ENCODE assay signal across 12 cellular contexts in genomic region chr1:9313576-9313975, GRCh38.
"Had no signal": no experiment of that assay in that cellular context is flagged by ENCODE, and none has a peak within 500 bp of the region (broad histone marks: within the 10 kb centered on the region; RNA-seq: fewer than 3 reads in every experiment).

No MANE protein-coding gene starts in this region.

- H3K9me3 ChIP-seq: neutrophil had no signal

- ATAC-seq: activated CD8-positive, alpha-beta memory T cell treated with anti-CD3 and anti-CD28 coated beads, Interleukin-2, amount 10 ng/mL, durations not matched to agents 7 days and 5 days; activated T-cell treated with anti-CD3 and anti-CD28 coated beads, Interleukin-2, amount 50 U/mL, for 4 hours; right cardiac atrium; stimulated activated effector memory CD8-positive, alpha-beta T cell treated with anti-CD3 and anti-CD28 coated beads, Interleukin-12 subunit alpha, Interleukin-12 subunit beta, amount 100 ng/mL, for 72 hours; T-helper 17 cell had no signal

- H3K27ac Mint-ChIP-seq: activated CD8-positive, alpha-beta memory T cell treated with anti-CD3 and anti-CD28 coated beads, Interleukin-2, amount 10 ng/mL, durations not matched to agents 7 days and 5 days; activated naive CD8-positive, alpha-beta T cell treated with anti-CD3 and anti-CD28 coated beads, Interleukin-2, amount 10 ng/mL, durations not matched to agents 7 days and 5 days; stimulated activated effector memory CD8-positive, alpha-beta T cell treated with anti-CD3 and anti-CD28 coated beads, Interleukin-12 subunit alpha, Interleukin-12 subunit beta, amount 100 ng/mL, for 72 hours; type B pancreatic cell had no signal

- H3K27me3 Mint-ChIP-seq: activated CD8-positive, alpha-beta memory T cell treated with anti-CD3 and anti-CD28 coated beads, Interleukin-2, amount 10 ng/mL, durations not matched to agents 7 days and 5 days; activated naive CD8-positive, alpha-beta T cell treated with anti-CD3 and anti-CD28 coated beads, Interleukin-2, amount 10 ng/mL, durations not matched to agents 7 days and 5 days; T-helper 17 cell; type B pancreatic cell had no signal

- H3K27ac ChIP-seq: neutrophil had no signal

- H3K36me3 Mint-ChIP-seq: activated CD8-positive, alpha-beta memory T cell treated with anti-CD3 and anti-CD28 coated beads, Interleukin-2, amount 10 ng/mL, durations not matched to agents 7 days and 5 days; activated naive CD8-positive, alpha-beta T cell treated with anti-CD3 and anti-CD28 coated beads, Interleukin-2, amount 10 ng/mL, durations not matched to agents 7 days and 5 days; type B pancreatic cell had no signal

- H3K4me3 Mint-ChIP-seq: activated CD8-positive, alpha-beta memory T cell treated with anti-CD3 and anti-CD28 coated beads, Interleukin-2, amount 10 ng/mL, durations not matched to agents 7 days and 5 days; activated naive CD8-positive, alpha-beta T cell treated with anti-CD3 and anti-CD28 coated beads, Interleukin-2, amount 10 ng/mL, durations not matched to agents 7 days and 5 days; activated T-cell treated with anti-CD3 and anti-CD28 coated beads, Interleukin-2, amount 50 U/mL, for 4 hours; stimulated activated effector memory CD8-positive, alpha-beta T cell treated with anti-CD3 and anti-CD28 coated beads, Interleukin-12 subunit alpha, Interleukin-12 subunit beta, amount 100 ng/mL, for 72 hours; type B pancreatic cell had no signal

- DNase-seq: activated CD4-positive, alpha-beta T cell treated with anti-CD3 and anti-CD28 coated beads, Interleukin-2, amount 50 U/mL, for 48 hours; activated CD4-positive, CD25-positive, alpha-beta regulatory T cell; activated CD8-positive, alpha-beta memory T cell treated with anti-CD3 and anti-CD28 coated beads, Interleukin-2, amount 10 ng/mL, durations not matched to agents 7 days and 5 days; activated naive CD8-positive, alpha-beta T cell treated with anti-CD3 and anti-CD28 coated beads, Interleukin-2, amount 10 ng/mL, durations not matched to agents 7 days and 5 days; activated T-cell treated with anti-CD3 and anti-CD28 coated beads, Interleukin-2, amount 50 U/mL, for 4 hours; anterior cingulate cortex; midbrain; T-helper 17 cell had no signal

- H3K36me3 ChIP-seq: neutrophil had no signal

- H3K9me3 Mint-ChIP-seq: activated naive CD8-positive, alpha-beta T cell treated with anti-CD3 and anti-CD28 coated beads, Interleukin-2, amount 10 ng/mL, durations not matched to agents 7 days and 5 days; activated T-cell treated with anti-CD3 and anti-CD28 coated beads, Interleukin-2, amount 50 U/mL, for 4 hours; stimulated activated effector memory CD8-positive, alpha-beta T cell treated with anti-CD3 and anti-CD28 coated beads, Interleukin-12 subunit alpha, Interleukin-12 subunit beta, amount 100 ng/mL, for 72 hours; type B pancreatic cell had no signal
